In genomic region chr15:78660584-78660983, GRCh38 we compare ENCODE assay signal across 24 cellular contexts. TPM values are rescaled to one million over a fixed set of nuclear protein-coding genes. Genes with fewer than 3 reads are reported as not detected.
"Had no signal": no experiment of that assay in that cellular context is flagged by ENCODE, and none has a peak within 500 bp of the region (broad histone marks: within the 10 kb centered on the region; RNA-seq: fewer than 3 reads in every experiment).

No MANE protein-coding gene starts in this region.

- H3K27ac ChIP-seq: brain microvascular endothelial cell, cardiac muscle cell had no signal

- H3K27ac Mint-ChIP-seq: activated B cell treated with CpG ODN at 0.5 μM for 24 hours; activated CD4-positive, alpha-beta T cell treated with anti-CD3 and anti-CD28 coated beads, Interleukin-2, amount 10 ng/mL, durations not matched to agents 24 days and 14 days; activated CD8-positive, alpha-beta memory T cell treated with anti-CD3 and anti-CD28 coated beads, Interleukin-2, amount 10 ng/mL, durations not matched to agents 7 days and 5 days; activated naive CD4-positive, alpha-beta T cell treated with anti-CD3 and anti-CD28 coated beads for 36 hours; activated naive CD8-positive, alpha-beta T cell treated with anti-CD3 and anti-CD28 coated beads for 36 hours; T-helper 17 cell had no signal

- DNase-seq: activated B cell treated with CpG ODN at 0.5 μM for 24 hours; activated CD4-positive, alpha-beta T cell treated with anti-CD3 and anti-CD28 coated beads for 1 hour; activated CD4-positive, alpha-beta T cell treated with anti-CD3 and anti-CD28 coated beads, Interleukin-2, amount 10 ng/mL, durations not matched to agents 24 days and 14 days; activated CD4-positive, alpha-beta T cell treated with anti-CD3 and anti-CD28 coated beads, Interleukin-2, amount 50 U/mL, for 48 hours; activated CD8-positive, alpha-beta memory T cell treated with anti-CD3 and anti-CD28 coated beads, Interleukin-2, amount 10 ng/mL, durations not matched to agents 7 days and 5 days; activated gamma-delta T cell; activated naive CD4-positive, alpha-beta T cell treated with anti-CD3 and anti-CD28 coated beads for 36 hours; activated naive CD8-positive, alpha-beta T cell treated with anti-CD3 and anti-CD28 coated beads for 36 hours; activated T-cell treated with anti-CD3 and anti-CD28 coated beads, Interleukin-2, amount 50 U/mL, for 4 hours; brain microvascular endothelial cell; MG63; NCI-H1105; NCI-H1436; NCI-H187; NCI-H2081; NCI-H2227 treated with DMSO at 0.1 percent for 48 hours; NCI-H526; NCI-H82; PC-3; SIG-M5; T-helper 17 cell; T-helper 9 cell had no signal

- H3K4me3 Mint-ChIP-seq: activated B cell treated with CpG ODN at 0.5 μM for 24 hours; activated CD4-positive, alpha-beta T cell treated with anti-CD3 and anti-CD28 coated beads, Interleukin-2, amount 10 ng/mL, durations not matched to agents 24 days and 14 days; activated CD8-positive, alpha-beta memory T cell treated with anti-CD3 and anti-CD28 coated beads, Interleukin-2, amount 10 ng/mL, durations not matched to agents 7 days and 5 days; activated naive CD4-positive, alpha-beta T cell treated with anti-CD3 and anti-CD28 coated beads for 36 hours; activated naive CD8-positive, alpha-beta T cell treated with anti-CD3 and anti-CD28 coated beads for 36 hours; activated T-cell treated with anti-CD3 and anti-CD28 coated beads, Interleukin-2, amount 50 U/mL, for 4 hours; T-helper 17 cell had no signal

- H3K9me3 Mint-ChIP-seq: activated B cell treated with CpG ODN at 0.5 μM for 24 hours; activated CD4-positive, alpha-beta T cell treated with anti-CD3 and anti-CD28 coated beads, Interleukin-2, amount 10 ng/mL, durations not matched to agents 24 days and 14 days; activated naive CD4-positive, alpha-beta T cell treated with anti-CD3 and anti-CD28 coated beads for 36 hours; activated naive CD8-positive, alpha-beta T cell treated with anti-CD3 and anti-CD28 coated beads for 36 hours; activated T-cell treated with anti-CD3 and anti-CD28 coated beads, Interleukin-2, amount 50 U/mL, for 4 hours had no signal

- H3K4me3 ChIP-seq: cardiac muscle cell, MG63 had no signal

- H3K36me3 Mint-ChIP-seq: activated CD8-positive, alpha-beta memory T cell treated with anti-CD3 and anti-CD28 coated beads, Interleukin-2, amount 10 ng/mL, durations not matched to agents 7 days and 5 days; activated naive CD8-positive, alpha-beta T cell treated with anti-CD3 and anti-CD28 coated beads for 36 hours had no signal

- H3K27me3 Mint-ChIP-seq: activated B cell treated with CpG ODN at 0.5 μM for 24 hours; activated naive CD8-positive, alpha-beta T cell treated with anti-CD3 and anti-CD28 coated beads for 36 hours had no signal

- H3K36me3 ChIP-seq: brain microvascular endothelial cell, cardiac muscle cell, MG63 had no signal

- H3K9me3 ChIP-seq: MG63 had no signal

- H3K4me1 Mint-ChIP-seq: activated B cell treated with CpG ODN at 0.5 μM for 24 hours; activated CD4-positive, alpha-beta T cell treated with anti-CD3 and anti-CD28 coated beads, Interleukin-2, amount 10 ng/mL, durations not matched to agents 24 days and 14 days; activated naive CD8-positive, alpha-beta T cell treated with anti-CD3 and anti-CD28 coated beads for 36 hours had no signal

- H3K27me3 ChIP-seq: brain microvascular endothelial cell, cardiac muscle cell, MG63 had no signal

- ATAC-seq: activated CD8-positive, alpha-beta memory T cell treated with anti-CD3 and anti-CD28 coated beads, Interleukin-2, amount 10 ng/mL, durations not matched to agents 7 days and 5 days; activated T-cell treated with anti-CD3 and anti-CD28 coated beads, Interleukin-2, amount 50 U/mL, for 4 hours; PC-3; T-helper 17 cell had no signal

RNA-seq across cellular contexts. Expression of gene CHRNB4, which starts 19.6 kb away (rescaled TPM):
- total RNA-seq: activated B cell treated with CpG ODN at 0.5 μM for 24 hours; activated CD4-positive, alpha-beta T cell treated with anti-CD3 and anti-CD28 coated beads, Interleukin-2, amount 10 ng/mL, durations not matched to agents 24 days and 14 days; activated CD8-positive, alpha-beta memory T cell treated with anti-CD3 and anti-CD28 coated beads, Interleukin-2, amount 10 ng/mL, durations not matched to agents 7 days and 5 days; activated naive CD4-positive, alpha-beta T cell treated with anti-CD3 and anti-CD28 coated beads for 36 hours; activated naive CD8-positive, alpha-beta T cell treated with anti-CD3 and anti-CD28 coated beads for 36 hours; activated T-cell treated with anti-CD3 and anti-CD28 coated beads, Interleukin-2, amount 50 U/mL, for 4 hours; PC-3; T-helper 17 cell had no signal
- polyA plus RNA-seq: cardiac muscle cell had no signal

RNA-seq across cellular contexts. Expression of gene CHRNA3, which starts 39.8 kb away (rescaled TPM):
- total RNA-seq: activated B cell treated with CpG ODN at 0.5 μM for 24 hours; activated CD4-positive, alpha-beta T cell treated with anti-CD3 and anti-CD28 coated beads, Interleukin-2, amount 10 ng/mL, durations not matched to agents 24 days and 14 days; activated CD8-positive, alpha-beta memory T cell treated with anti-CD3 and anti-CD28 coated beads, Interleukin-2, amount 10 ng/mL, durations not matched to agents 7 days and 5 days; activated naive CD4-positive, alpha-beta T cell treated with anti-CD3 and anti-CD28 coated beads for 36 hours; activated naive CD8-positive, alpha-beta T cell treated with anti-CD3 and anti-CD28 coated beads for 36 hours; activated T-cell treated with anti-CD3 and anti-CD28 coated beads, Interleukin-2, amount 50 U/mL, for 4 hours; NCI-H460; PC-3; T-helper 17 cell had no signal
